Comparison of ENCODE assay signal across 23 cellular contexts in genomic region chr3:143581972-143582722, GRCh38.
A peak's percentile ranks its signal among the peaks of the same experiment; 100 is the strongest.
DNase-seq lines count a peak whose midpoint lies in the region; ATAC-seq, FAIRE-seq and TF ChIP-seq lines count a peak whose summit lies in the region.
"Had no signal": no experiment of that assay in that cellular context is flagged by ENCODE, and none has a peak within 500 bp of the region (broad histone marks: within the 10 kb centered on the region; RNA-seq: fewer than 3 reads in every experiment).

No MANE protein-coding gene starts in this region.

- no peak overlapping the region for H3K23ac ChIP-seq in trophoblast cell (ENCODE audit: low read length)

- H3K27ac Mint-ChIP-seq in T-helper 17 cell, result peak overlapping the region; percentile 9
- H3K27ac Mint-ChIP-seq: activated naive CD4-positive, alpha-beta T cell treated with anti-CD3 and anti-CD28 coated beads for 36 hours; type B pancreatic cell had no signal

- H3K27me3 ChIP-seq in trophoblast cell (ENCODE audit: insufficient read depth, low read length), result no peaks in the 10 kb centered on the region
- H3K27me3 ChIP-seq: right atrium auricular region had no signal

- no peaks in the 10 kb centered on the region for H3K79me1 ChIP-seq in trophoblast cell (ENCODE audit: low read length)

- H2BK5ac ChIP-seq in trophoblast cell (ENCODE audit: low read depth, low read length, poor library complexity), result no peak overlapping the region

- FAIRE-seq in GM12891 (lab: Jason Lieb, UNC), result peak; percentile 82

- no peak overlapping the region for H3K4me3 Mint-ChIP-seq in T-helper 17 cell
- H3K4me3 Mint-ChIP-seq: activated naive CD4-positive, alpha-beta T cell treated with anti-CD3 and anti-CD28 coated beads for 36 hours; naive thymus-derived CD4-positive, alpha-beta T cell; type B pancreatic cell had no signal

- WGBS in trophoblast cell (ENCODE audit: extremely low coverage, insufficient coverage, insufficient read length), result no CpG with 5 or more reads among the region's 6 CpGs

- H3K36me3 Mint-ChIP-seq in T-helper 17 cell (ENCODE audit: low read depth), result peaks cover 21% of the 10 kb centered on the region
- H3K36me3 Mint-ChIP-seq: type B pancreatic cell had no signal

- no peaks in the 10 kb centered on the region for H3K4me1 ChIP-seq in trophoblast cell (ENCODE audit: control insufficient read depth in 1 of 2, insufficient read depth in 2 of 2, low read length in 2 of 2)
- H3K4me1 ChIP-seq: right atrium auricular region had no signal

- no peak overlapping the region for H4K91ac ChIP-seq in trophoblast cell (ENCODE audit: low read depth, low read length)

- H3K36me3 ChIP-seq in trophoblast cell (ENCODE audit: control insufficient read depth in 1 of 2, insufficient read depth in 2 of 2, low read length in 2 of 2), result no peaks in the 10 kb centered on the region
- H3K36me3 ChIP-seq: right atrium auricular region had no signal

- no peak overlapping the region for H3K4ac ChIP-seq in trophoblast cell (ENCODE audit: low read depth, low read length)

- no peak overlapping the region for H2BK12ac ChIP-seq in trophoblast cell (ENCODE audit: low read length)

- no peak overlapping the region for H2BK120ac ChIP-seq in trophoblast cell (ENCODE audit: insufficient read depth, low read length, poor library complexity)

- no peak overlapping the region for H2AK5ac ChIP-seq in trophoblast cell (ENCODE audit: low read length)

- DNase-seq in GM12891 (ENCODE audit: insufficient read length, low spot score) (no peak), T-helper 17 cell (no peak), cerebellar cortex (ENCODE audit: low spot score) (no peak), iPS-NIHi11 (ENCODE audit: low spot score) (no peak), trophoblast cell (no peak), kidney glomerular epithelial cell (lab: John Stamatoyannopoulos, UW) (no peak)
- DNase-seq: activated naive CD4-positive, alpha-beta T cell treated with anti-CD3 and anti-CD28 coated beads for 36 hours; AML-193; amygdala; cortex of kidney; glutamatergic neuron; IMR-90; naive thymus-derived CD4-positive, alpha-beta T cell; NCI-H1105 treated with DMSO at 0.1 percent for 48 hours; NCI-H2081; PC-3; SIG-M5; stimulated activated CD4-positive, alpha-beta T cell treated with anti-CD3 and anti-CD28 coated beads, Interleukin-12 subunit alpha, Interleukin-12 subunit beta, amount 100 ng/mL, for 4 hours; stimulated activated CD4-positive, alpha-beta T cell treated with anti-CD3 and anti-CD28 coated beads, Interleukin-4, amount 100 ng/mL, for 4 hours had no signal

- H4K8ac ChIP-seq in trophoblast cell (ENCODE audit: low read depth, low read length), result no peak overlapping the region

- ATAC-seq in GM18858 (IDR thresholded peaks at IDR 0.05; ENCODE audit: unreplicated experiment) (peak; percentile 64), HG02798 (IDR thresholded peaks at IDR 0.05; ENCODE audit: poor library complexity, unreplicated experiment) (peak; percentile 35), T-helper 17 cell (no peak)
- ATAC-seq: naive thymus-derived CD4-positive, alpha-beta T cell; PC-3 had no signal

- no peak overlapping the region for H3K9ac ChIP-seq in trophoblast cell (ENCODE audit: low read length)

- TF ChIP-seq POLR2A in GM12891 (IDR thresholded peaks at IDR 0.05; ENCODE audit: low read depth, low read length), result no peak

- no peak overlapping the region for H3K27ac ChIP-seq in trophoblast cell (ENCODE audit: low read depth, low read length)
- H3K27ac ChIP-seq: right atrium auricular region had no signal

- H2AFZ ChIP-seq in trophoblast cell (ENCODE audit: insufficient read depth, low read length, poor library complexity), result no peak overlapping the region

- no peaks in the 10 kb centered on the region for H3K27me3 Mint-ChIP-seq in T-helper 17 cell
- H3K27me3 Mint-ChIP-seq: naive thymus-derived CD4-positive, alpha-beta T cell had no signal

- no peak overlapping the region for H3K14ac ChIP-seq in trophoblast cell (ENCODE audit: low read length)

- no peak overlapping the region for H3K18ac ChIP-seq in trophoblast cell (ENCODE audit: low read length)

- no peaks in the 10 kb centered on the region for H3K79me2 ChIP-seq in trophoblast cell (ENCODE audit: control insufficient read depth, insufficient read depth, low read length, poor library complexity)

- no peak overlapping the region for H3K4me3 ChIP-seq in trophoblast cell (ENCODE audit: low read depth, low read length)
- H3K4me3 ChIP-seq: right atrium auricular region had no signal

- no peak overlapping the region for H4K12ac ChIP-seq in trophoblast cell (ENCODE audit: low read depth, low read length)

- no peaks in the 10 kb centered on the region for H3K9me3 ChIP-seq in T-helper 17 cell (ENCODE audit: control insufficient read depth, low read length, poor library complexity, severe bottlenecking)
- H3K9me3 ChIP-seq in trophoblast cell (ENCODE audit: insufficient read depth, low read depth, low read length), result no peaks in the 10 kb centered on the region
- H3K9me3 ChIP-seq: right atrium auricular region had no signal

- peaks cover 2% of the 10 kb centered on the region for H3K4me1 Mint-ChIP-seq in T-helper 17 cell

- no peak overlapping the region for H3K4me2 ChIP-seq in trophoblast cell (ENCODE audit: low read length)

TF ChIP-seq in GM12891, 5 proteins besides CTCF, POLR2A, EP300 and RAD21:
- no peak for TF ChIP-seq POU2F2 (IDR thresholded peaks at IDR 0.05; ENCODE audit: low read depth, low read length)
- no peak for TF ChIP-seq SPI1 (IDR thresholded peaks at IDR 0.05; ENCODE audit: low read depth, low read length)
